15 cellular contexts compared by ENCODE assay signal in genomic region chr7:5501465-5501864, GRCh38. TPM values are rescaled to one million over a fixed set of nuclear protein-coding genes. Genes with fewer than 3 reads are reported as not detected.
DNase-seq lines count a peak whose midpoint lies in the region; ATAC-seq, FAIRE-seq and TF ChIP-seq lines count a peak whose summit lies in the region.
"Had no signal": no experiment of that assay in that cellular context is flagged by ENCODE, and none has a peak within 500 bp of the region (broad histone marks: within the 10 kb centered on the region; RNA-seq: fewer than 3 reads in every experiment).

No MANE protein-coding gene starts in this region.

- H2BK20ac ChIP-seq in IMR-90 (ENCODE audit: low read depth, low read length) (no peak overlapping the region), H1 (ENCODE audit: low read length) (no peak overlapping the region)

- WGBS in SK-N-SH (ENCODE audit: low lambda C conversion rate), result 96% methylated on average over 32 of the region's 32 CpGs
- 94% methylated on average over 19 of the region's 32 CpGs; no CpG with 5 or more reads in 1 of the 2 experiments for WGBS in IMR-90 (ENCODE audit: extremely low coverage in 2 of 2, insufficient read length in 1 of 2), 2 experiments
- WGBS in H1 (ENCODE audit: extremely low coverage in 1 of 2, insufficient coverage in 1 of 2, insufficient read length in 1 of 2, insufficient replicate concordance in 2 of 2, low coverage in 1 of 2, low lambda C conversion rate in 2 of 2, missing lambda C conversion rate in 1 of 2), 2 experiments, result 95% methylated on average over 29 of the region's 32 CpGs; no CpG with 5 or more reads in 1 of the 2 experiments

- H4K8ac ChIP-seq in IMR-90 (ENCODE audit: low read depth in 2 of 2, low read length in 2 of 2) (no peak overlapping the region), H1 (ENCODE audit: extremely low read depth, insufficient read depth, low read length) (0 out of 2 replicates have a peak overlapping the region, but pooled peaks have one; percentile 68)

- no peaks in the 10 kb centered on the region for H3K9me3 Mint-ChIP-seq in effector memory CD8-positive, alpha-beta T cell
- H3K9me3 Mint-ChIP-seq: CD8-positive, alpha-beta memory T cell had no signal

- H3K4me3 ChIP-seq in SK-N-SH (ENCODE audit: low read depth in 2 of 2, low read length in 1 of 2), result no peak overlapping the region
- H3K4me3 ChIP-seq in IMR-90 (ENCODE audit: insufficient read depth, low read depth, low read length), result no peak overlapping the region
- H3K4me3 ChIP-seq in H1 (ENCODE audit: extremely low read depth in 1 of 4, insufficient read depth in 2 of 4, low read depth in 3 of 4, low read length in 4 of 4), result no peak overlapping the region
- H3K4me3 ChIP-seq: BLaER1 had no signal

- H2BK15ac ChIP-seq in IMR-90 (ENCODE audit: low read depth, low read length) (no peak overlapping the region), H1 (ENCODE audit: low read length) (no peak overlapping the region)

- no peak overlapping the region for H2AFZ ChIP-seq in SK-N-SH (ENCODE audit: low read depth)
- peak overlapping the region; percentile 43 for H2AFZ ChIP-seq in IMR-90 (replicated peaks; ENCODE audit: low read length, poor library complexity)
- no peak overlapping the region for H2AFZ ChIP-seq in H1 (ENCODE audit: low read length)

- no peak for TF ChIP-seq EP300 in SK-N-SH (IDR thresholded peaks at IDR 0.05; ENCODE audit: borderline replicate concordance in 1 of 2, low read depth in 1 of 2, low read length in 1 of 2)
- no peak for TF ChIP-seq EP300 in H1 (IDR thresholded peaks at IDR 0.05; ENCODE audit: borderline replicate concordance in 1 of 2, low read depth in 2 of 2, low read length in 2 of 2)

- no peak overlapping the region for H3K27ac Mint-ChIP-seq in effector memory CD8-positive, alpha-beta T cell

- H3K36me3 ChIP-seq in SK-N-SH (replicated peaks in 1 of 2; ENCODE audit: control insufficient read depth in 1 of 2, insufficient read depth in 2 of 2, low read length in 1 of 2), result peaks cover 22 to 28% of the 10 kb centered on the region in 2 experiments
- H3K36me3 ChIP-seq in IMR-90 (ENCODE audit: control insufficient read depth, insufficient read depth, low read length), result peaks cover 52% of the 10 kb centered on the region
- peaks cover 7 to 29% (median 19%) of the 10 kb centered on the region in 4 experiments for H3K36me3 ChIP-seq in H1 (ENCODE audit: control insufficient read depth in 2 of 4, insufficient read depth in 4 of 4, low read length in 3 of 4)

- H3K79me2 ChIP-seq in SK-N-SH (ENCODE audit: insufficient read depth) (peaks cover 79% of the 10 kb centered on the region), H1 (ENCODE audit: control insufficient read depth in 1 of 2, insufficient read depth in 2 of 2, low read length in 2 of 2) (peaks cover 0 to 2% of the 10 kb centered on the region in 2 experiments; a peak in 1 of 4 replicates)

- no peaks in the 10 kb centered on the region for H3K27me3 Mint-ChIP-seq in effector memory CD8-positive, alpha-beta T cell
- H3K27me3 Mint-ChIP-seq: CD8-positive, alpha-beta memory T cell had no signal

- no peaks in the 10 kb centered on the region for H3F3A ChIP-seq in SK-N-SH (replicated peaks; ENCODE audit: insufficient read depth)

- POLR2A ChIA-PET in SK-N-SH (lab: Yijun Ruan, JAX), result no interaction called here
- POLR2A ChIA-PET in IMR-90 (lab: Charles Lee; ENCODE audit: unreplicated experiment), result no interaction called here
- POLR2A ChIA-PET in H1 (lab: Charles Lee; ENCODE audit: partially characterized antibody), result interaction anchor here (1.1 to 1.3 kb wide), 2 partner anchors 9 to 177 kb away, joined by 3 read pairs; no protein-coding TSS in a partner anchor

- intact Hi-C loops in IMR-90 (cut with micrococcal nuclease), result no loop called here
- intact Hi-C loops in sciatic nerve (cut with DNase I), result no loop called here

- H2BK12ac ChIP-seq in H1 (ENCODE audit: low read depth, low read length), result no peak overlapping the region

- FAIRE-seq in H1 (lab: Jason Lieb, UNC), result no peak
- FAIRE-seq: H54 had no signal

- H3K18ac ChIP-seq in IMR-90 (ENCODE audit: low read depth, low read length) (no peak overlapping the region), H1 (ENCODE audit: extremely low read depth, low read length) (no peak overlapping the region)

- H3K79me1 ChIP-seq in IMR-90 (ENCODE audit: low read depth in 1 of 2, low read length in 2 of 2) (peaks cover 13 to 39% of the 10 kb centered on the region in 2 experiments), H1 (ENCODE audit: low read depth, low read length) (peaks cover 6% of the 10 kb centered on the region; the same call in 1 of the 2 replicates)

- no peak overlapping the region for H2AK5ac ChIP-seq in IMR-90 (ENCODE audit: low read depth, low read length)
- no peak overlapping the region for H2AK5ac ChIP-seq in H1 (ENCODE audit: low read depth, low read length)

- H3K4me3 Mint-ChIP-seq in effector memory CD8-positive, alpha-beta T cell, result no peak overlapping the region
- H3K4me3 Mint-ChIP-seq: CD8-positive, alpha-beta memory T cell had no signal

- TF ChIP-seq CTCF in SK-N-SH (IDR thresholded peaks at IDR 0.05) (no peak), IMR-90 (conservative IDR thresholded peaks at IDR 0.05; ENCODE audit: low read depth, low read length) (no peak), H1 (IDR thresholded peaks at IDR 0.05; ENCODE audit: control extremely low read depth in 1 of 3, insufficient read depth in 1 of 3, low read depth in 1 of 3, low read length in 3 of 3) (no peak)

- H3K4me1 Mint-ChIP-seq in effector memory CD8-positive, alpha-beta T cell (ENCODE audit: low read depth in 2 of 2), result peaks cover under 1 to 5% of the 10 kb centered on the region in 2 donors

- CTCF ChIA-PET in SK-N-SH (lab: Yijun Ruan, JAX), result interaction anchor here (1.0 to 4.9 kb wide), 7 partner anchors 27 to 193 kb away, joined by 3 to 32 read pairs (median 3); no protein-coding TSS in a partner anchor
- CTCF ChIA-PET in IMR-90 (lab: Yijun Ruan, JAX), result no interaction called here
- CTCF ChIA-PET in H1 (lab: Charles Lee; ENCODE audit: partially characterized antibody), result interaction anchor here (0.8 to 4.3 kb wide), 5 partner anchors 52 to 177 kb away, joined by 3 to 20 read pairs (median 5); no protein-coding TSS in a partner anchor

- peak overlapping the region; percentile 55 for H2AK9ac ChIP-seq in IMR-90 (replicated peaks; ENCODE audit: low read depth, low read length, poor library complexity)

- DNase-seq in SK-N-SH (peak; percentile 33), IMR-90 (no peak), H1 (ENCODE audit: low read depth in 1 of 2, low spot score in 2 of 2) (no peak), sciatic nerve (ENCODE audit: low spot score) (no peak), A172 (ENCODE audit: low spot score) (no peak)
- DNase-seq in effector memory CD8-positive, alpha-beta T cell, result no peak
- DNase-seq: AML-193; Caco-2; CD8-positive, alpha-beta memory T cell; DMS53; GF-D8 had no signal

- no peak for TF ChIP-seq RAD21 in SK-N-SH (IDR thresholded peaks at IDR 0.05; ENCODE audit: low read length)
- no peak for TF ChIP-seq RAD21 in IMR-90 (IDR thresholded peaks at IDR 0.05; ENCODE audit: low read length)
- no peak for TF ChIP-seq RAD21 in H1 (IDR thresholded peaks at IDR 0.05 in 1 of 2, conservative IDR thresholded peaks at IDR 0.05 in 1 of 2; ENCODE audit: low read depth in 2 of 2, low read length in 2 of 2)

- H3K56ac ChIP-seq in IMR-90 (ENCODE audit: extremely low read depth, insufficient read depth, low read length) (no peak overlapping the region), H1 (replicated peaks; ENCODE audit: insufficient read length, low read depth, low read length) (no peak overlapping the region)

- H3K9me3 ChIP-seq in SK-N-SH, result no peaks in the 10 kb centered on the region
- no peaks in the 10 kb centered on the region for H3K9me3 ChIP-seq in IMR-90 (ENCODE audit: control insufficient read depth, insufficient read depth, low read length)
- no peaks in the 10 kb centered on the region for H3K9me3 ChIP-seq in H1 (ENCODE audit: insufficient read depth in 2 of 2, low read depth in 1 of 2, low read length in 1 of 2)
- H3K9me3 ChIP-seq: BLaER1, Caco-2 had no signal

- H3K9me2 ChIP-seq in SK-N-SH, result no peaks in the 10 kb centered on the region

- H3K9ac ChIP-seq in SK-N-SH, result no peak overlapping the region
- H3K9ac ChIP-seq in IMR-90 (ENCODE audit: low read depth, low read length), result no peak overlapping the region
- no peak overlapping the region for H3K9ac ChIP-seq in H1 (replicated peaks in 1 of 4; ENCODE audit: extremely low read depth in 1 of 4, low read depth in 3 of 4, low read length in 3 of 4)
- H3K9ac ChIP-seq: BLaER1 had no signal

- in situ Hi-C loops in IMR-90 (cut with MboI; ENCODE audit: low sequenced_read_pairs), result no loop called here

- H3K14ac ChIP-seq in IMR-90 (replicated peaks; ENCODE audit: low read depth, low read length) (no peak overlapping the region), H1 (ENCODE audit: insufficient read length) (no peak overlapping the region)

- H4K5ac ChIP-seq in IMR-90 (ENCODE audit: low read depth, low read length), result no peak overlapping the region
- no peak overlapping the region for H4K5ac ChIP-seq in H1 (ENCODE audit: insufficient read length, low read depth, low read length)

- H3K23ac ChIP-seq in IMR-90 (ENCODE audit: low read depth, low read length), result no peak overlapping the region
- H3K23ac ChIP-seq in H1 (ENCODE audit: insufficient read length), result no peak overlapping the region

- H3K27me3 ChIP-seq in SK-N-SH (ENCODE audit: insufficient read depth) (no peaks in the 10 kb centered on the region), IMR-90 (ENCODE audit: control insufficient read depth, insufficient read depth, low read length) (no peaks in the 10 kb centered on the region), H1 (replicated peaks in 1 of 4; ENCODE audit: control insufficient read depth in 3 of 4, extremely low read depth in 1 of 4, insufficient read depth in 3 of 4, low read length in 3 of 4) (no peaks in the 10 kb centered on the region)
- H3K27me3 ChIP-seq: BLaER1 had no signal

- no peaks in the 10 kb centered on the region for H3K23me2 ChIP-seq in H1 (ENCODE audit: low read depth, low read length)

- dilution Hi-C loops in IMR-90 (cut with HindIII; ENCODE audit: low sequenced_read_pairs, unreplicated experiment), result no loop called here

- H2BK120ac ChIP-seq in IMR-90 (ENCODE audit: low read depth, low read length) (no peak overlapping the region), H1 (replicated peaks; ENCODE audit: low read depth, low read length) (no peak overlapping the region)

- H3K4me2 ChIP-seq in SK-N-SH, result no peak overlapping the region
- H3K4me2 ChIP-seq in IMR-90 (ENCODE audit: low read depth, low read length), result no peak overlapping the region
- no peak overlapping the region for H3K4me2 ChIP-seq in H1 (ENCODE audit: insufficient read depth in 1 of 2, low read depth in 2 of 2, low read length in 2 of 2)
- H3K4me2 ChIP-seq: BLaER1 had no signal

- ATAC-seq in SK-N-SH treated with all-trans-retinoic acid at 6 μM for 48 hours (no peak), IMR-90 (ENCODE audit: low read depth) (no peak), sciatic nerve (peak; percentile 13)
- no peak for ATAC-seq in effector memory CD8-positive, alpha-beta T cell (replicated peaks)

- H2BK5ac ChIP-seq in IMR-90 (ENCODE audit: low read depth, low read length, poor library complexity, severe bottlenecking), result no peak overlapping the region
- H2BK5ac ChIP-seq in H1 (ENCODE audit: low read depth, low read length), result peak overlapping the region; percentile 35; the same call in 1 of the 2 replicates

- H4K20me1 ChIP-seq in SK-N-SH (ENCODE audit: insufficient read depth) (peaks cover 14% of the 10 kb centered on the region), IMR-90 (ENCODE audit: insufficient read depth, low read length) (peaks cover under 1% of the 10 kb centered on the region), H1 (replicated peaks in 1 of 2; ENCODE audit: control insufficient read depth in 1 of 2, insufficient read depth in 2 of 2, low read length in 2 of 2) (peaks cover 0 to 16% of the 10 kb centered on the region in 2 experiments)

- TSS peak; percentile 61 for BruUV-seq in IMR-90 (replicated peaks; lab: Mats Ljungman, UMichigan)

- TF ChIP-seq POLR2A in IMR-90 (IDR thresholded peaks at IDR 0.05; ENCODE audit: low read depth, low read length) (no peak), H1 (IDR thresholded peaks at IDR 0.05; ENCODE audit: control extremely low read depth in 1 of 2, low read depth in 2 of 2, low read length in 2 of 2) (no peak)

- H3K4me1 ChIP-seq in SK-N-SH (ENCODE audit: control insufficient read depth in 1 of 2, insufficient read depth in 2 of 2, low read depth in 1 of 2, low read length in 1 of 2), result peaks cover 0 to 6% of the 10 kb centered on the region in 2 experiments; a peak in 1 of 4 replicates
- no peaks in the 10 kb centered on the region for H3K4me1 ChIP-seq in IMR-90 (ENCODE audit: control insufficient read depth, insufficient read depth, low read length)
- no peaks in the 10 kb centered on the region; a peak in 2 of 7 replicates for H3K4me1 ChIP-seq in H1 (replicated peaks in 1 of 4; ENCODE audit: control insufficient read depth in 3 of 4, insufficient read depth in 4 of 4, low read length in 3 of 4)

- no peak overlapping the region for H3K4ac ChIP-seq in IMR-90 (ENCODE audit: low read depth, low read length)
- H3K4ac ChIP-seq in H1 (replicated peaks; ENCODE audit: insufficient read length, low read depth, low read length), result no peak overlapping the region

- H4K91ac ChIP-seq in IMR-90 (ENCODE audit: insufficient read depth, low read depth, low read length) (no peak overlapping the region), H1 (replicated peaks; ENCODE audit: insufficient read length, low read length) (no peak overlapping the region)

- H3K36me3 Mint-ChIP-seq in effector memory CD8-positive, alpha-beta T cell (ENCODE audit: insufficient read depth), result peaks cover 20% of the 10 kb centered on the region

- H3K27ac ChIP-seq in SK-N-SH (ENCODE audit: low read depth in 2 of 2, low read length in 1 of 2) (no peak overlapping the region), IMR-90 (ENCODE audit: insufficient read depth, low read length) (no peak overlapping the region), H1 (ENCODE audit: low read depth, low read length) (no peak overlapping the region; the same call in 1 of the 2 replicates)
- H3K27ac ChIP-seq: 22Rv1, BLaER1 had no signal

- no peaks in the 10 kb centered on the region for H3K9me1 ChIP-seq in IMR-90 (ENCODE audit: insufficient read depth, low read length)

RNA-seq across cellular contexts. Expression of gene FBXL18, which starts 12.1 kb away (rescaled TPM):
- 5.7 and 6.0 TPM in 2 replicates for polyA plus RNA-seq in SK-N-SH (2012; rRNA removed)
- polyA plus RNA-seq in SK-N-SH (2012; cell fraction: cytosol; rRNA removed), result 2.1 and 3.7 TPM in 2 replicates
- 10.9 and 11.2 TPM in 2 replicates for polyA plus RNA-seq in SK-N-SH (2012; cell fraction: nucleus; rRNA removed)
- total RNA-seq in IMR-90 (2012; rRNA removed), result 2.0 and 2.2 TPM in 2 replicates
- polyA plus RNA-seq in IMR-90 (2012; rRNA removed), result 6.4 and 8.7 TPM in 2 replicates
- 3.8 and 7.0 TPM in 2 replicates for polyA plus RNA-seq in IMR-90 (2012; cell fraction: cytosol; rRNA removed)
- polyA plus RNA-seq in IMR-90 (2012; cell fraction: nucleus; rRNA removed; ENCODE audit: low replicate concordance), result 7.2 and 21.7 TPM in 2 replicates
- 18.9 and 19.4 TPM in 2 replicates for total RNA-seq in H1 (2021; fragmentation: NEBNext Ultra II Directional; extraction: Animal tissue kit (Norgen Biotek cat#: 25700))
- 12.9 and 21.8 TPM in 2 replicates for polyA plus RNA-seq in H1 (2011; rRNA removed)
- polyA plus RNA-seq in H1 (2011; cell fraction: cytosol; rRNA removed), result 7.4 TPM
- polyA plus RNA-seq in H1 (2011; cell fraction: nucleus; rRNA removed), result 15.0 TPM
- 6.5 to 10.6 TPM (median 8.4 TPM) in 4 replicates for polyA plus RNA-seq in H1 (2012, experiment 1 of 2)
- polyA plus RNA-seq in H1 (2012, experiment 2 of 2), result 7.4 TPM
- polyA plus RNA-seq in H1 (2013, experiment 1 of 2), result 10.7 TPM
- 10.9 TPM for polyA plus RNA-seq in H1 (2013, experiment 2 of 2)
- polyA minus RNA-seq in H1 (2011; rRNA and poly(A)+ RNA removed), result 11.1 and 12.9 TPM in 2 replicates
- polyA minus RNA-seq in H1 (2011; cell fraction: cytosol; rRNA and poly(A)+ RNA removed), result 13.1 TPM
- 18.4 TPM for polyA minus RNA-seq in H1 (2011; cell fraction: nucleus; rRNA and poly(A)+ RNA removed)
- total RNA-seq in sciatic nerve, result 9.9 TPM
- total RNA-seq in A172 (2014; rRNA removed; shearing (Covaris generic)), result 7.9 and 8.0 TPM in 2 replicates

RNA-seq across cellular contexts. Expression of gene ACTB, which starts 28.9 kb away (rescaled TPM):
- polyA plus RNA-seq in SK-N-SH (2012; rRNA removed), result 2,583 and 4,707 TPM in 2 replicates
- polyA plus RNA-seq in SK-N-SH (2012; cell fraction: cytosol; rRNA removed), result 3,036 and 4,390 TPM in 2 replicates
- polyA plus RNA-seq in SK-N-SH (2012; cell fraction: nucleus; rRNA removed), result 4,302 and 8,336 TPM in 2 replicates
- total RNA-seq in IMR-90 (2012; rRNA removed), result 7,721 and 7,727 TPM in 2 replicates
- polyA plus RNA-seq in IMR-90 (2012; rRNA removed), result 9,060 and 9,985 TPM in 2 replicates
- polyA plus RNA-seq in IMR-90 (2012; cell fraction: cytosol; rRNA removed), result 16,337 and 21,423 TPM in 2 replicates
- polyA plus RNA-seq in IMR-90 (2012; cell fraction: nucleus; rRNA removed; ENCODE audit: low replicate concordance), result 3,466 and 15,446 TPM in 2 replicates
- total RNA-seq in H1 (2021; fragmentation: NEBNext Ultra II Directional; extraction: Animal tissue kit (Norgen Biotek cat#: 25700)), result 5,193 and 5,434 TPM in 2 replicates
- 3,302 and 5,403 TPM in 2 replicates for polyA plus RNA-seq in H1 (2011; rRNA removed)
- polyA plus RNA-seq in H1 (2011; cell fraction: cytosol; rRNA removed), result 2,071 TPM
- 4,500 TPM for polyA plus RNA-seq in H1 (2011; cell fraction: nucleus; rRNA removed)
- polyA plus RNA-seq in H1 (2012, experiment 1 of 2), result 6,137 to 6,485 TPM (median 6,195 TPM) in 4 replicates
- polyA plus RNA-seq in H1 (2012, experiment 2 of 2), result 10,957 TPM
- polyA plus RNA-seq in H1 (2013, experiment 1 of 2), result 8,552 TPM
- polyA plus RNA-seq in H1 (2013, experiment 2 of 2), result 8,467 TPM
- polyA minus RNA-seq in H1 (2011; rRNA and poly(A)+ RNA removed), result 2,491 and 4,199 TPM in 2 replicates
- polyA minus RNA-seq in H1 (2011; cell fraction: cytosol; rRNA and poly(A)+ RNA removed), result 2,951 TPM
- 2,361 TPM for polyA minus RNA-seq in H1 (2011; cell fraction: nucleus; rRNA and poly(A)+ RNA removed)
- 3,456 TPM for total RNA-seq in sciatic nerve
- total RNA-seq in A172 (2014; rRNA removed; shearing (Covaris generic)), result 4,174 and 4,857 TPM in 2 replicates
